Comparison of ENCODE assay signal across 8 cellular contexts in the genomic region with DNA sequence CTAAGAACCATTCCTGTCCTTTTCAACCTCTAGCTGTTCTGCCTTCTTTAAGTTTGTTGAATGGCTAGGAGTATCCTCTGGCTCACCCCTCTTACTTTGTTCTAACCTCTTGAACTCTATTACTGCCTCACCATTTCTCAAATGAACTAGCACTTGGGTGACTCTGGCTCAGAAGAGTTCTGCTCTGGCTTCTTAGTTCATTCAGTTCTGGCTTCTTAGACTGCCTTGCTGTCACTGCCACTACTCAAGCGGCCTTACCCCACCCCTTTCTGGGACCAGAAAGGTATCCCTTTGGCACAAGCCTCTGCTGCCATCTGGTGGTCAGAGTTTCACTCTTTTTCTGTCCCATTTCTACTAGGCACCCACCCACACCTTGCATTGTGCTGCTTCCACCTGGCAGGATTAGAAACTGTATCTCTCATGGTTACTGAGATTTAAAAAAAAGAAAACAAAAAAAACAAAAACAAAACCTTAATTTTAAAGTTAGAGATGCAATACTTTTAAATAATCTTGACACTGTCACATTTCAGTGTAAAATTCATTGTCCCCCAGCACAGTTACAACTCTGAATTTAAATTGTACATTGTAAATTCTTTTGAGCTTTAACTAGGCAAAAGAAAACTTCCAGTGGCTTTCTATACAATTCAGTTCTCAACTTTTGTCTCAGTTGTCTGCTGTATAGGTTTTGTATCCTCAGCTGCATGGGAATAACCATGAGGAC. TPM values are rescaled to one million over a fixed set of nuclear protein-coding genes. Genes with fewer than 3 reads are reported as not detected.
DNase-seq lines count a peak whose midpoint lies in the region; ATAC-seq, FAIRE-seq and TF ChIP-seq lines count a peak whose summit lies in the region.

No MANE protein-coding gene starts in this region.

- FAIRE-seq in GM18507 (lab: Jason Lieb, UNC): peak; percentile 95

- H3K9me3 ChIP-seq in left ventricle myocardium inferior (replicated peaks): peaks cover 25% of the 10 kb centered on the region

- intact Hi-C loops in left ventricle myocardium inferior (cut with micrococcal nuclease): loop anchor here (5.0 kb wide), 1 partner anchor 463 kb away; no protein-coding TSS in a partner anchor

- no peaks in the 10 kb centered on the region for H3K27me3 ChIP-seq in left ventricle myocardium inferior (ENCODE audit: low read depth)

- peak; percentile 96 for ATAC-seq in HG02852 (IDR thresholded peaks at IDR 0.05; ENCODE audit: unreplicated experiment)

- DNase-seq in GM18507 (ENCODE audit: extremely low spot score, insufficient read length, low read depth) (peak; percentile 37), NCI-H146 (lab: John Stamatoyannopoulos, UW) (peak; percentile 64), T follicular helper cell (ENCODE audit: low read depth) (peak; percentile 28), amniotic stem cell (lab: John Stamatoyannopoulos, UW) (peak; percentile 71), left ventricle myocardium inferior (peak; percentile 63), retinal pigment epithelial cell (ENCODE audit: low read depth) (peak; percentile 43), NCI-H128 (lab: John Stamatoyannopoulos, UW; ENCODE audit: unreplicated experiment) (no peak)

- TF ChIP-seq CTCF in left ventricle myocardium inferior (IDR thresholded peaks at IDR 0.05; ENCODE audit: borderline replicate concordance) (peak; percentile 83), retinal pigment epithelial cell (conservative IDR thresholded peaks at IDR 0.05; ENCODE audit: low read depth, low read length) (peak; percentile 78)

- H3K36me3 ChIP-seq in left ventricle myocardium inferior: no peaks in the 10 kb centered on the region

- H3K27ac ChIP-seq in left ventricle myocardium inferior (replicated peaks): peak overlapping the region; percentile 46

- H3K4me3 ChIP-seq in left ventricle myocardium inferior: no peak overlapping the region
- H3K4me3 ChIP-seq in retinal pigment epithelial cell (ENCODE audit: low read length): no peak overlapping the region

- H3K4me1 ChIP-seq in left ventricle myocardium inferior: no peaks in the 10 kb centered on the region

RNA-seq across cellular contexts. Expression of a gene that starts 6.9 kb away (rescaled TPM):
- total RNA-seq in left ventricle myocardium inferior: 4.2 TPM
